ENCODE assay signal across 8 cellular contexts in the genomic region with DNA sequence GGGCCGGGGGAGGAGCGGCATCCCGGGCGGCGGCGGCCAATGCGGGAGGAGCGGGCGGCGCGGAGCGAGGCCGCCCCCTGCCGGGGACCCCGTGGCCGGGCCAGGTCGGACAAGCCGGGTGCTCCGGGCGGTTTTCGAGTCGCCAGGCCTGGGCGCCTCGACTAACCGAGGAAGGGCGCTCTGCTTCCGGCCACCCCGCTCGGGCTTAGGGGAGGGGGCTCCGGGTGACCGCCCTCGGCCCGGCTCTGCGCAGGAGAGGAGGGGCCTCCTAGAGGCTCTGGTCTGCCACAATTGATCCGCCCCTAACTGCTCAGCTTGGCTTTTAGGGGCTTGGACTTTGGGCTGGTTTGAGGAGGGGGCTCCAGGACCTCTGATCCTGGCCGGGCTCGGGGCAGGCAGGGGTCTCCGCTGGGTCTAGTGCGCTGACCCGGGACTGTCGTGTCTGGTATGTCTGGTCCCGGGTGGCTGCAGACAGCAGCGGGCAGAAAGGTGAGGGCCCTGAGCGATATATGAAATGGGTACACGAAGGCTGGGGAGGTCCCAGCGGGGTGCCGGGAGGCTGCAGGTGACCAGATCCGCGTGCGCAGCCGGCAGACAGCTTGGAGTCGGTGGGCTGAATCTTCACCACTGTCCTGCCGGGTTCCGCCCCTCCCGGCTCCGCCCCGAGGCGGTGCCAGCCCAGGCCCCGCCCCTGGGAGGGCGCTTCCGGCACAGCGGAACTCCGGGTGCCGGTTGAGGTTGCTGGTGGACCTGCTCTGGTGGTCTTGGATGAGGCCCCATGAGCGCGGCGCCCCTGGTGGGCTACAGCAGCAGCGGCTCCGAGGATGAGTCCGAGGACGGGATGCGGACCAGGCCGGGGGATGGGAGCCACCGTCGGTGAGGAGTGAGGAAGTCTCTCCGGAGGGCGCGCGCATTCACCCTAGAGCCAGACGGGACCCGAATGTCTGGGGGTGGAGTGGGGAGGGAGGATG. TPM values are rescaled to one million over a fixed set of nuclear protein-coding genes. Genes with fewer than 3 reads are reported as not detected.
DNase-seq lines count a peak whose midpoint lies in the region; ATAC-seq and TF ChIP-seq lines count a peak whose summit lies in the region.

A gene with protein sequence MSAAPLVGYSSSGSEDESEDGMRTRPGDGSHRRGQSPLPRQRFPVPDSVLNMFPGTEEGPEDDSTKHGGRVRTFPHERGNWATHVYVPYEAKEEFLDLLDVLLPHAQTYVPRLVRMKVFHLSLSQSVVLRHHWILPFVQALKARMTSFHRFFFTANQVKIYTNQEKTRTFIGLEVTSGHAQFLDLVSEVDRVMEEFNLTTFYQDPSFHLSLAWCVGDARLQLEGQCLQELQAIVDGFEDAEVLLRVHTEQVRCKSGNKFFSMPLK (plus strand): TSS at position 702 of the 971 bp plus-strand sequence. CDS start 77 bp downstream, at position 779.

- TF ChIP-seq EP300 in ovary (IDR thresholded peaks at IDR 0.05): no peak

- peak within 1 kb of the TSS; percentile 75 for H3K27ac ChIP-seq in Karpas-422 (ENCODE audit: low read length)
- H3K27ac ChIP-seq in ovary: peak within 1 kb of the TSS; percentile 64 to 77
- peak within 1 kb of the TSS; percentile 55 to 94 (median 63) for H3K27ac ChIP-seq in thyroid gland

- H3K4me3 ChIP-seq in Karpas-422 (ENCODE audit: low read length) (peak within 1 kb of the TSS; percentile 82), ovary (peak within 1 kb of the TSS; percentile 69), thyroid gland (replicated peaks in 1 of 3) (peak within 1 kb of the TSS; percentile 40 to 62 (median 47))

- no peaks in the 10 kb centered on the region for H3K9me3 Mint-ChIP-seq in activated naive CD4-positive, alpha-beta T cell treated with anti-CD3 and anti-CD28 coated beads, Interleukin-2, amount 50 U/mL, for 24 hours

- peak within 1 kb of the TSS; percentile 88 for H3K27ac Mint-ChIP-seq in activated naive CD4-positive, alpha-beta T cell treated with anti-CD3 and anti-CD28 coated beads, Interleukin-2, amount 50 U/mL, for 24 hours

- H3K27me3 ChIP-seq in Karpas-422 (ENCODE audit: low read length) (no peaks in the 10 kb centered on the region), ovary (no peaks in the 10 kb centered on the region), thyroid gland (no peaks in the 10 kb centered on the region)

- H3K9me2 ChIP-seq in Karpas-422 (replicated peaks; ENCODE audit: insufficient read depth, low read length): no peaks in the 10 kb centered on the region

- H3K4me1 ChIP-seq in Karpas-422 (ENCODE audit: low read length) (peaks cover 42% of the 10 kb centered on the region), ovary (ENCODE audit: insufficient read depth) (peaks cover 4% of the 10 kb centered on the region), thyroid gland (peaks cover 34 to 49% of the 10 kb centered on the region in 2 donors)

- H3K36me3 ChIP-seq in Karpas-422 (ENCODE audit: insufficient read depth, low read length) (peaks cover 21% of the 10 kb centered on the region), ovary (no peaks in the 10 kb centered on the region), thyroid gland (peaks cover 10 to 11% of the 10 kb centered on the region in 2 donors)

- H3K4me2 ChIP-seq in Karpas-422 (ENCODE audit: low read depth, low read length, poor library complexity, severe bottlenecking): peak within 1 kb of the TSS; percentile 99

- DNase-seq in GDM1 (lab: John Stamatoyannopoulos, UW) (peak; percentile 48), Karpas-422 (peak; percentile 96), SK-N-DZ (ENCODE audit: low spot score) (peak; percentile 93), glomerular visceral epithelial cell (ENCODE audit: extremely low spot score) (peak; percentile 86), ovary (peak; percentile 80 to 92 (median 88)), thyroid gland (peak; percentile 83 to 84)

- TF ChIP-seq CTCF in ovary (IDR thresholded peaks at IDR 0.05): peak; percentile 54 to 73 (median 58)
- peak; percentile 38 to 90 (median 56) for TF ChIP-seq CTCF in thyroid gland (IDR thresholded peaks at IDR 0.05)

- WGBS in ovary, 3 donors: 1% methylated on average over 44 to 81 of the region's 81 CpGs
- WGBS in thyroid gland, 2 donors: 2 to 5% methylated on average over 4 to 27 of the region's 81 CpGs

- H3K9me3 ChIP-seq in Karpas-422 (ENCODE audit: low read length) (no peaks in the 10 kb centered on the region), ovary (no peaks in the 10 kb centered on the region), thyroid gland (no peaks in the 10 kb centered on the region)

- H4K20me1 ChIP-seq in Karpas-422 (ENCODE audit: insufficient read depth, low read depth, low read length): no peaks in the 10 kb centered on the region

- peaks cover 61% of the 10 kb centered on the region for H3K4me1 Mint-ChIP-seq in activated naive CD4-positive, alpha-beta T cell treated with anti-CD3 and anti-CD28 coated beads, Interleukin-2, amount 50 U/mL, for 24 hours

- H2AFZ ChIP-seq in Karpas-422 (ENCODE audit: low read length): peak within 1 kb of the TSS; percentile 97

- peak within 1 kb of the TSS; percentile 90 for H3K9ac ChIP-seq in Karpas-422 (ENCODE audit: low read length)

- peak; percentile 38 for TF ChIP-seq POLR2A in ovary (IDR thresholded peaks at IDR 0.05)
- TF ChIP-seq POLR2A in thyroid gland (IDR thresholded peaks at IDR 0.05): peak in 1 of 2 donors; percentile 81

- peak; percentile 75 for ATAC-seq in GM21825 (IDR thresholded peaks at IDR 0.05; ENCODE audit: unreplicated experiment)

- peaks cover 42% of the 10 kb centered on the region for H3K79me2 ChIP-seq in Karpas-422 (ENCODE audit: low read length)

- H3K36me3 Mint-ChIP-seq in activated naive CD4-positive, alpha-beta T cell treated with anti-CD3 and anti-CD28 coated beads, Interleukin-2, amount 50 U/mL, for 24 hours: peaks cover 8% of the 10 kb centered on the region

- peak within 1 kb of the TSS; percentile 93 for H3K4me3 Mint-ChIP-seq in activated naive CD4-positive, alpha-beta T cell treated with anti-CD3 and anti-CD28 coated beads, Interleukin-2, amount 50 U/mL, for 24 hours

- H3K27me3 Mint-ChIP-seq in activated naive CD4-positive, alpha-beta T cell treated with anti-CD3 and anti-CD28 coated beads, Interleukin-2, amount 50 U/mL, for 24 hours: no peaks in the 10 kb centered on the region

- intact Hi-C loops in ovary (cut with DNase I) (loop anchor here (5.0 to 10.0 kb wide), 3 partner anchors 94 to 426 kb away; no protein-coding TSS in a partner anchor), thyroid gland (cut with DNase I) (loop anchor here (5.0 kb wide), 1 partner anchor 244 kb away; no protein-coding TSS in a partner anchor)

RNA-seq across cellular contexts. Expression of the gene that starts here (rescaled TPM):
- 19.6 and 28.3 TPM in 2 replicates for total RNA-seq in Karpas-422 (2014; rRNA removed; shearing (Covaris generic); ENCODE audit: low replicate concordance)
- 23.5 and 46.4 TPM in 2 replicates for polyA plus RNA-seq in SK-N-DZ (2014; cell fraction: cytosol; rRNA removed)
- polyA plus RNA-seq in SK-N-DZ (2014; cell fraction: nucleus; rRNA removed): 23.2 and 30.8 TPM in 2 replicates
- total RNA-seq in ovary (10 to 100 TPM in 6 of 7 donors, 1 to 10 TPM in 1; 8.5 to 30.7 (median 22.5) TPM), thyroid gland (10 to 100 TPM; 31.4 to 79.0 (median 60.0) TPM)
- 10 to 100 TPM; 13.6 to 26.9 TPM for polyA plus RNA-seq in ovary

Comparison
In these comparisons a context has a peak if more than half of its experiments do, and no peak if none do; other contexts are left out.
1. Peak in every context shown above with its lines: DNase-seq, ATAC-seq, H3K4me3 ChIP-seq and H3K27ac ChIP-seq.